ENCODE assay signal across 12 cellular contexts in genomic region chr7:50594734-50595537, GRCh38. TPM values are rescaled to one million over a fixed set of nuclear protein-coding genes. Genes with fewer than 3 reads are reported as not detected.
DNase-seq lines count a peak whose midpoint lies in the region; ATAC-seq lines count a peak whose summit lies in the region.
"Had no signal": no experiment of that assay in that cellular context is flagged by ENCODE, and none has a peak within 500 bp of the region (broad histone marks: within the 10 kb centered on the region; RNA-seq: fewer than 3 reads in every experiment).

No MANE protein-coding gene starts in this region.

- H3K4me1 Mint-ChIP-seq in activated naive CD4-positive, alpha-beta T cell treated with anti-CD3 and anti-CD28 coated beads, Interleukin-2, amount 10 ng/mL, durations not matched to agents 7 days and 5 days = peaks cover 31% of the 10 kb centered on the region
- peaks cover 23% of the 10 kb centered on the region for H3K4me1 Mint-ChIP-seq in stimulated activated naive CD8-positive, alpha-beta T cell treated with anti-CD3 and anti-CD28 coated beads, Interleukin-15, amount 100 ng/mL, for 72 hours
- H3K4me1 Mint-ChIP-seq: activated B cell treated with CpG ODN at 0.5 μM for 24 hours had no signal

- intact Hi-C loops in Right ventricle myocardium superior (cut with DNase I) = loop anchor here (10.0 kb wide), 1 partner anchor 130 kb away; no protein-coding TSS in a partner anchor

- no peaks in the 10 kb centered on the region for H4K20me1 ChIP-seq in Karpas-422 (ENCODE audit: insufficient read depth, low read depth, low read length)

- no peaks in the 10 kb centered on the region for H3K27me3 ChIP-seq in Karpas-422 (ENCODE audit: low read length)
- H3K27me3 ChIP-seq: upper lobe of left lung had no signal

- H3K27me3 Mint-ChIP-seq in activated naive CD4-positive, alpha-beta T cell treated with anti-CD3 and anti-CD28 coated beads, Interleukin-2, amount 10 ng/mL, durations not matched to agents 7 days and 5 days = peaks cover 9% of the 10 kb centered on the region
- H3K27me3 Mint-ChIP-seq in stimulated activated naive CD8-positive, alpha-beta T cell treated with anti-CD3 and anti-CD28 coated beads, Interleukin-15, amount 100 ng/mL, for 72 hours = peaks cover 18% of the 10 kb centered on the region

- no peaks in the 10 kb centered on the region for H3K9me2 ChIP-seq in Karpas-422 (replicated peaks; ENCODE audit: insufficient read depth, low read length)

- no peaks in the 10 kb centered on the region for H3K36me3 ChIP-seq in Karpas-422 (ENCODE audit: insufficient read depth, low read length)

- H2AFZ ChIP-seq in Karpas-422 (ENCODE audit: low read length) = no peak overlapping the region

- no peak overlapping the region for H3K4me2 ChIP-seq in Karpas-422 (ENCODE audit: low read depth, low read length, poor library complexity, severe bottlenecking)

- H3K27ac ChIP-seq in Karpas-422 (ENCODE audit: low read length) = no peak overlapping the region
- H3K27ac ChIP-seq: epithelial cell of prostate, upper lobe of left lung had no signal

- no peak overlapping the region for H3K4me3 Mint-ChIP-seq in activated naive CD4-positive, alpha-beta T cell treated with anti-CD3 and anti-CD28 coated beads, Interleukin-2, amount 10 ng/mL, durations not matched to agents 7 days and 5 days
- peak overlapping the region; percentile 38 to 69 for H3K4me3 Mint-ChIP-seq in stimulated activated naive CD8-positive, alpha-beta T cell treated with anti-CD3 and anti-CD28 coated beads, Interleukin-15, amount 100 ng/mL, for 72 hours
- H3K4me3 Mint-ChIP-seq: activated B cell treated with CpG ODN at 0.5 μM for 24 hours had no signal

- no peaks in the 10 kb centered on the region for H3K9me3 Mint-ChIP-seq in activated naive CD4-positive, alpha-beta T cell treated with anti-CD3 and anti-CD28 coated beads, Interleukin-2, amount 10 ng/mL, durations not matched to agents 7 days and 5 days
- H3K9me3 Mint-ChIP-seq in stimulated activated naive CD8-positive, alpha-beta T cell treated with anti-CD3 and anti-CD28 coated beads, Interleukin-15, amount 100 ng/mL, for 72 hours = no peaks in the 10 kb centered on the region
- H3K9me3 Mint-ChIP-seq: activated B cell treated with CpG ODN at 0.5 μM for 24 hours had no signal

- H3K79me2 ChIP-seq in Karpas-422 (ENCODE audit: low read length) = no peaks in the 10 kb centered on the region

- no peaks in the 10 kb centered on the region for H3K9me3 ChIP-seq in Karpas-422 (ENCODE audit: low read length)
- H3K9me3 ChIP-seq: upper lobe of left lung had no signal

- no peak overlapping the region for H3K4me3 ChIP-seq in Karpas-422 (ENCODE audit: low read length)
- H3K4me3 ChIP-seq: upper lobe of left lung had no signal

- DNase-seq in activated naive CD4-positive, alpha-beta T cell treated with anti-CD3 and anti-CD28 coated beads, Interleukin-2, amount 10 ng/mL, durations not matched to agents 7 days and 5 days = no peak
- DNase-seq in activated naive CD4-positive, alpha-beta T cell (lab: John Stamatoyannopoulos, UW) = no peak
- DNase-seq in Karpas-422 = peak; percentile 23
- DNase-seq in stimulated activated naive CD8-positive, alpha-beta T cell treated with anti-CD3 and anti-CD28 coated beads, Interleukin-15, amount 100 ng/mL, for 72 hours = no peak
- DNase-seq in Right ventricle myocardium superior = no peak
- DNase-seq in DMS53 treated with DMSO at 0.1 percent for 48 hours (lab: John Stamatoyannopoulos, UW; ENCODE audit: unreplicated experiment) = no peak
- DNase-seq in NOMO-1 (lab: John Stamatoyannopoulos, UW; ENCODE audit: unreplicated experiment in 2 of 2) = no peak
- DNase-seq: activated B cell treated with CpG ODN at 0.5 μM for 24 hours, upper lobe of left lung had no signal

- peaks cover 35% of the 10 kb centered on the region for H3K4me1 ChIP-seq in Karpas-422 (ENCODE audit: low read length)
- H3K4me1 ChIP-seq: upper lobe of left lung had no signal

- ATAC-seq in HG02763 (IDR thresholded peaks at IDR 0.05; ENCODE audit: unreplicated experiment) (peak; percentile 36), Right ventricle myocardium superior (ENCODE audit: poor library complexity) (no peak)
- peak; percentile 87 for ATAC-seq in stimulated activated naive CD8-positive, alpha-beta T cell treated with anti-CD3 and anti-CD28 coated beads, Interleukin-15, amount 100 ng/mL, for 72 hours

- CTCF ChIA-PET in activated naive CD4-positive, alpha-beta T cell treated with anti-CD3 and anti-CD28 coated beads, Interleukin-2, amount 10 ng/mL, durations not matched to agents 7 days and 5 days (lab: Charles Lee) = interaction anchor here (0.9 to 2.8 kb wide), 6 partner anchors 15 to 546 kb away, joined by 3 to 13 read pairs (median 7); no protein-coding TSS in a partner anchor

- peak overlapping the region; percentile 8 for H3K27ac Mint-ChIP-seq in activated naive CD4-positive, alpha-beta T cell treated with anti-CD3 and anti-CD28 coated beads, Interleukin-2, amount 10 ng/mL, durations not matched to agents 7 days and 5 days
- peak overlapping the region in 1 of 2 donors; percentile 57 for H3K27ac Mint-ChIP-seq in stimulated activated naive CD8-positive, alpha-beta T cell treated with anti-CD3 and anti-CD28 coated beads, Interleukin-15, amount 100 ng/mL, for 72 hours
- H3K27ac Mint-ChIP-seq: activated B cell treated with CpG ODN at 0.5 μM for 24 hours had no signal

- no peaks in the 10 kb centered on the region for H3K36me3 Mint-ChIP-seq in activated naive CD4-positive, alpha-beta T cell treated with anti-CD3 and anti-CD28 coated beads, Interleukin-2, amount 10 ng/mL, durations not matched to agents 7 days and 5 days

- H3K9ac ChIP-seq in Karpas-422 (ENCODE audit: low read length) = no peak overlapping the region

RNA-seq across cellular contexts. Expression of gene DDC, which starts 29.7 kb away (rescaled TPM):
- total RNA-seq in Karpas-422 (2014; rRNA removed; shearing (Covaris generic); ENCODE audit: low replicate concordance) = not detected in 2 replicates
- total RNA-seq in Right ventricle myocardium superior = not detected
- total RNA-seq: activated B cell treated with CpG ODN at 0.5 μM for 24 hours, astrocyte had no signal
